ENCODE assay signal across 8 cellular contexts in genomic region chr1:171740987-171741871, GRCh38. TPM values are rescaled to one million over a fixed set of nuclear protein-coding genes. Genes with fewer than 3 reads are reported as not detected.
A peak's percentile ranks its signal among the peaks of the same experiment; 100 is the strongest.
DNase-seq lines count a peak whose midpoint lies in the region; ATAC-seq, FAIRE-seq and TF ChIP-seq lines count a peak whose summit lies in the region.

No MANE protein-coding gene starts in this region.

- ATAC-seq in GM21737 (IDR thresholded peaks at IDR 0.05; ENCODE audit: unreplicated experiment) (peak; percentile 37), body of pancreas (peak; percentile 46), GM21723 (IDR thresholded peaks at IDR 0.05; ENCODE audit: unreplicated experiment) (no peak)

- DNase-seq in D721Med (ENCODE audit: insufficient read length, low spot score) (no peak), M059J (ENCODE audit: low read depth) (peak; percentile 60), body of pancreas (peak; percentile 27 to 58 (median 46))

- no peaks in the 10 kb centered on the region for H3K27me3 Mint-ChIP-seq in T-helper 1 cell treated with Interleukin-12 subunit alpha and Interleukin-12 subunit beta and Interleukin-4 antibody, amounts not matched to agents 30 μg/mL and 1 μg/mL, for 36 hours (ENCODE audit: low read depth)

- no peak for TF ChIP-seq POLR2A in body of pancreas (IDR thresholded peaks at IDR 0.05)

- H3K4me3 ChIP-seq in body of pancreas (peak overlapping the region; percentile 60 to 90), iPS-18c (ENCODE audit: insufficient read depth, low read depth, low read length) (peak overlapping the region; percentile 97), skin epidermis (peak overlapping the region; percentile 77 to 96 (median 82))

- WGBS in body of pancreas, 2 donors, result 1% methylated on average over 28 of the region's 28 CpGs

- no peaks in the 10 kb centered on the region for H3K9me3 Mint-ChIP-seq in T-helper 1 cell treated with Interleukin-12 subunit alpha and Interleukin-12 subunit beta and Interleukin-4 antibody, amounts not matched to agents 30 μg/mL and 1 μg/mL, for 36 hours

- TF ChIP-seq CTCF in D721Med (IDR thresholded peaks at IDR 0.05; ENCODE audit: insufficient read depth, missing control alignments) (peak; percentile 30), body of pancreas (IDR thresholded peaks at IDR 0.05) (peak in 3 of 7 experiments; percentile 18 to 36 (median 31))

- peak; percentile 84 for FAIRE-seq in D721Med (lab: Jason Lieb, UNC)

- peak overlapping the region; percentile 99 for H3K4me3 Mint-ChIP-seq in T-helper 1 cell treated with Interleukin-12 subunit alpha and Interleukin-12 subunit beta and Interleukin-4 antibody, amounts not matched to agents 30 μg/mL and 1 μg/mL, for 36 hours

- H3K27ac ChIP-seq in body of pancreas, result peak overlapping the region; percentile 82 to 93 (median 88)
- H3K27ac ChIP-seq in skin epidermis, result peak overlapping the region; percentile 83 to 98 (median 95)

- peaks cover 17% of the 10 kb centered on the region for H3K36me3 Mint-ChIP-seq in T-helper 1 cell treated with Interleukin-12 subunit alpha and Interleukin-12 subunit beta and Interleukin-4 antibody, amounts not matched to agents 30 μg/mL and 1 μg/mL, for 36 hours (ENCODE audit: low read depth)

- H3K4me1 Mint-ChIP-seq in T-helper 1 cell treated with Interleukin-12 subunit alpha and Interleukin-12 subunit beta and Interleukin-4 antibody, amounts not matched to agents 30 μg/mL and 1 μg/mL, for 36 hours (ENCODE audit: low read depth), result peaks cover 43% of the 10 kb centered on the region

- peaks cover 19% of the 10 kb centered on the region for H3K4me1 ChIP-seq in body of pancreas

- H3K36me3 ChIP-seq in body of pancreas (replicated peaks in 1 of 2; ENCODE audit: insufficient read depth in 1 of 2, low read depth in 2 of 2), result peaks cover 0 to 2% of the 10 kb centered on the region in 2 donors

- intact Hi-C loops in body of pancreas (cut with DNase I), result no loop called here

- H3K9me3 ChIP-seq in body of pancreas, result no peaks in the 10 kb centered on the region
- no peaks in the 10 kb centered on the region for H3K9me3 ChIP-seq in iPS-18c (ENCODE audit: control insufficient read depth, insufficient read depth, low read length)

- H3K27me3 ChIP-seq in body of pancreas, result no peaks in the 10 kb centered on the region

- H3K27ac Mint-ChIP-seq in T-helper 1 cell treated with Interleukin-12 subunit alpha and Interleukin-12 subunit beta and Interleukin-4 antibody, amounts not matched to agents 30 μg/mL and 1 μg/mL, for 36 hours, result peak overlapping the region; percentile 99

RNA-seq across cellular contexts. Expression of gene VAMP4, which starts 0.6 kb away (rescaled TPM):
- 11.4 and 12.4 TPM in 2 replicates for total RNA-seq in M059J (2014; rRNA removed; shearing (Covaris generic))
- 1 to 10 TPM; 5.6 to 8.8 TPM for total RNA-seq in body of pancreas

RNA-seq across cellular contexts. Expression of gene METTL13, which starts 40.2 kb away (rescaled TPM):
- 21.1 and 27.9 TPM in 2 replicates for total RNA-seq in M059J (2014; rRNA removed; shearing (Covaris generic))
- 10 to 100 TPM in 1 of 2 donors, 1 to 10 TPM in 1; 9.2 to 13.5 TPM for total RNA-seq in body of pancreas
